In genomic region chr12:49539406-49540228, GRCh38 we compare ENCODE assay signal across 1 cellular context.
A peak's percentile ranks its signal among the peaks of the same experiment; 100 is the strongest.
TF ChIP-seq lines count a peak whose summit lies in the region.

No MANE protein-coding gene starts in this region.

TF ChIP-seq in endothelial cell of umbilical vein, 7 proteins besides CTCF, POLR2A, EP300 and RAD21:
- TF ChIP-seq EZH2 (IDR thresholded peaks at IDR 0.05; ENCODE audit: borderline replicate concordance, low read depth, low read length, severe bottlenecking) (peak; percentile 100), POLR2AphosphoS5 (IDR thresholded peaks at IDR 0.05; ENCODE audit: insufficient read depth, low read depth, low read length) (no peak)
